Comparison of ENCODE assay signal across 8 cellular contexts in genomic region chr21:36156339-36156814, GRCh38. TPM values are rescaled to one million over a fixed set of nuclear protein-coding genes. Genes with fewer than 3 reads are reported as not detected.
DNase-seq lines count a peak whose midpoint lies in the region; ATAC-seq and TF ChIP-seq lines count a peak whose summit lies in the region.

No MANE protein-coding gene starts in this region.

- DNase-seq in CD14-positive monocyte (ENCODE audit: low spot score) = peak; percentile 99
- peak; percentile 96 for DNase-seq in NCI-H774 (lab: John Stamatoyannopoulos, UW)
- DNase-seq in activated CD4-positive, alpha-beta T cell treated with anti-CD3 and anti-CD28 coated beads, Interleukin-2, amount 50 U/mL, for 48 hours = peak; percentile 100
- DNase-seq in dermis microvascular lymphatic vessel endothelial cell (ENCODE audit: low read depth in 2 of 2) = peak; percentile 94 to 99
- DNase-seq in right lobe of liver = peak; percentile 100
- peak; percentile 100 for DNase-seq in stimulated activated CD4-positive, alpha-beta T cell treated with anti-CD3 and anti-CD28 coated beads, Interleukin-4, amount 100 ng/mL, for 1 hour

- 0% methylated on average over 5 of the region's 43 CpGs for whole genome bisulfite sequencing in right lobe of liver (ENCODE audit: insufficient coverage, low coverage, low lambda C conversion rate, missing lambda C conversion rate)

- peak overlapping the region in 2 of 3 donors; percentile 85 for H3K27ac ChIP-seq in right lobe of liver

- peak overlapping the region; percentile 84 to 94 (median 84) for H3K4me3 ChIP-seq in right lobe of liver

- peaks cover 0 to 6% (median 3%) of the 10 kb centered on the region in 7 donors for H3K9me3 Mint-ChIP-seq in CD14-positive monocyte

- H3K36me3 ChIP-seq in right lobe of liver = no peaks in the 10 kb centered on the region

- intact Hi-C loops in CD14-positive monocyte (cut with micrococcal nuclease) (loop anchor here (1.0 to 10.0 kb wide), 4 partner anchors 94 to 1108 kb away; partner anchors contain the start of genes MORC3 (in 1 of the 2), SETD4 (in 1 of the 2) and VPS26C (in 1 of the 2)), right lobe of liver (cut with DNase I) (loop anchor here in 1 of 2 donors (10.0 kb wide), 1 partner anchor 48 kb away; no protein-coding TSS in a partner anchor)

- H3K27me3 Mint-ChIP-seq in CD14-positive monocyte (ENCODE audit: low read depth in 3 of 3) = peaks cover 1 to 3% (median 2%) of the 10 kb centered on the region in 3 donors

- H3K9me3 ChIP-seq in right lobe of liver = no peaks in the 10 kb centered on the region

- H3K4me1 ChIP-seq in right lobe of liver = peaks cover 0 to 5% (median 0%) of the 10 kb centered on the region in 4 donors

- peaks cover 3 to 12% of the 10 kb centered on the region in 2 donors for H3K36me3 Mint-ChIP-seq in CD14-positive monocyte

- peak overlapping the region; percentile 86 to 93 for H3K4me3 Mint-ChIP-seq in CD14-positive monocyte

- H3K4me1 Mint-ChIP-seq in CD14-positive monocyte = peaks cover 52% of the 10 kb centered on the region

- no peaks in the 10 kb centered on the region for H3K27me3 ChIP-seq in right lobe of liver

- no peak for TF ChIP-seq POLR2A in right lobe of liver (IDR thresholded peaks at IDR 0.05)

- H3K27ac Mint-ChIP-seq in CD14-positive monocyte = peak overlapping the region in 4 of 7 donors; percentile 77 to 94 (median 90)

- TF ChIP-seq CTCF in CD14-positive monocyte (IDR thresholded peaks at IDR 0.05) (no peak), right lobe of liver (IDR thresholded peaks at IDR 0.05) (no peak)

- ATAC-seq in GM19455 (IDR thresholded peaks at IDR 0.05; ENCODE audit: unreplicated experiment) = peak; percentile 87
- ATAC-seq in HG03575 (IDR thresholded peaks at IDR 0.05; ENCODE audit: extremely low read depth, insufficient number of reproducible peaks, low FRiP score, unreplicated experiment) = peak; percentile 34
- ATAC-seq in right lobe of liver = peak; percentile 90 to 95 (median 92)

RNA-seq across cellular contexts. Expression of gene DOP1B, which starts 0.2 kb away (rescaled TPM):
- 10 to 100 TPM in 1 of 2 donors, 1 to 10 TPM in 1; 6.0 to 11.0 TPM for polyA plus RNA-seq in CD14-positive monocyte
- total RNA-seq in dermis microvascular lymphatic vessel endothelial cell = 2.8 and 3.1 TPM in 2 replicates
- total RNA-seq in right lobe of liver = 10 to 100 TPM in 5 of 6 experiments, 1 to 10 TPM in 1; 6.6 to 30.1 (median 20.9) TPM

RNA-seq across cellular contexts. Expression of gene CBR3, which starts 21.5 kb away (rescaled TPM):
- polyA plus RNA-seq in CD14-positive monocyte = under 1 TPM; 0.32 to 0.40 TPM
- total RNA-seq in dermis microvascular lymphatic vessel endothelial cell (2.8 and 3.0 TPM in 2 replicates), right lobe of liver (1 to 10 TPM in 2 of 6 experiments, under 1 TPM in 2, not detected in 2; 0.17 to 1.3 (median 0.74) TPM)

Comparison
In these comparisons a context has a peak if more than half of its experiments do, and no peak if none do; other contexts are left out.
1. Peak in every context shown above with its lines: DNase-seq, ATAC-seq, H3K4me3 ChIP-seq and H3K27ac ChIP-seq.
2. ATAC-seq: peak in every context shown above with its lines; median percentile 92 in right lobe of liver; 87 in GM19455; 34 in HG03575.